ENCODE assay signal across 8 cellular contexts in genomic region chr21:45590246-45590725, GRCh38. TPM values are rescaled to one million over a fixed set of nuclear protein-coding genes. Genes with fewer than 3 reads are reported as not detected.
A peak's percentile ranks its signal among the peaks of the same experiment; 100 is the strongest.
DNase-seq lines count a peak whose midpoint lies in the region; ATAC-seq lines count a peak whose summit lies in the region.

No MANE protein-coding gene starts in this region.

- peaks cover 6% of the 10 kb centered on the region for H3K9me3 ChIP-seq in mononuclear cell (ENCODE audit: low read depth, low read length)

- peaks cover 28% of the 10 kb centered on the region for H3K27me3 ChIP-seq in mononuclear cell (ENCODE audit: insufficient read depth, low read length)

- peaks cover 23% of the 10 kb centered on the region for H3K4me1 ChIP-seq in mononuclear cell (ENCODE audit: insufficient read depth, low read length)

- H3K4me3 ChIP-seq in mononuclear cell (ENCODE audit: low read length), result peak overlapping the region; percentile 30

- DNase-seq in SIG-M5 treated with dmso at 0.1 percent for 504 hours (lab: John Stamatoyannopoulos, UW; ENCODE audit: unreplicated experiment) (peak; percentile 31), SIG-M5 (lab: John Stamatoyannopoulos, UW) (no peak)
- peak; percentile 64 to 75 for DNase-seq in activated CD4-positive, alpha-beta T cell treated with anti-CD3 and anti-CD28 coated beads for 24 hours (ENCODE audit: low read depth in 2 of 2)
- peak; percentile 74 for DNase-seq in effector CD8-positive, alpha-beta T cell (lab: John Stamatoyannopoulos, UW)
- peak; percentile 39 to 63 for DNase-seq in stimulated activated CD8-positive, alpha-beta memory T cell treated with anti-CD3 and anti-CD28 coated beads, Interleukin-7, amount 100 ng/mL, for 48 hours (ENCODE audit: extremely low read depth in 1 of 2, low read depth in 1 of 2)

- no peak for ATAC-seq in HG02678 (IDR thresholded peaks at IDR 0.05; ENCODE audit: unreplicated experiment)
- ATAC-seq in GM18519 (IDR thresholded peaks at IDR 0.05; ENCODE audit: low FRiP score, unreplicated experiment), result no peak

RNA-seq across cellular contexts. Expression of gene SLC19A1, which starts 48.0 kb away (rescaled TPM):
- total RNA-seq in mononuclear cell, result 10.6 TPM

RNA-seq across cellular contexts. Expression of gene PCBP3, which starts 53.2 kb away (rescaled TPM):
- total RNA-seq in mononuclear cell, result 2.2 TPM
